In genomic region chr3:117118604-117119003, GRCh38 we compare ENCODE assay signal across 19 cellular contexts.
DNase-seq lines count a peak whose midpoint lies in the region; ATAC-seq and TF ChIP-seq lines count a peak whose summit lies in the region.
"Had no signal": no experiment of that assay in that cellular context is flagged by ENCODE, and none has a peak within 500 bp of the region (broad histone marks: within the 10 kb centered on the region; RNA-seq: fewer than 3 reads in every experiment).

No MANE protein-coding gene starts in this region.

- no peak overlapping the region for H3K27ac Mint-ChIP-seq in activated T-cell treated with anti-CD3 and anti-CD28 coated beads, Interleukin-2, amount 50 U/mL, for 72 hours
- H3K27ac Mint-ChIP-seq in T-helper 17 cell = no peak overlapping the region
- H3K27ac Mint-ChIP-seq in naive thymus-derived CD8-positive, alpha-beta T cell = no peak overlapping the region
- H3K27ac Mint-ChIP-seq: CD8-positive, alpha-beta T cell had no signal

- no peaks in the 10 kb centered on the region for H3K27me3 Mint-ChIP-seq in activated T-cell treated with anti-CD3 and anti-CD28 coated beads, Interleukin-2, amount 50 U/mL, for 72 hours (ENCODE audit: low read depth)
- no peaks in the 10 kb centered on the region for H3K27me3 Mint-ChIP-seq in T-helper 17 cell
- peaks cover 0 to 1% (median 0%) of the 10 kb centered on the region in 5 donors for H3K27me3 Mint-ChIP-seq in naive thymus-derived CD8-positive, alpha-beta T cell

- ATAC-seq in activated T-cell treated with anti-CD3 and anti-CD28 coated beads, Interleukin-2, amount 50 U/mL, for 72 hours (replicated peaks in 1 of 2) = no peak
- ATAC-seq in T-helper 17 cell = no peak
- no peak for ATAC-seq in naive thymus-derived CD8-positive, alpha-beta T cell
- ATAC-seq: CD8-positive, alpha-beta T cell; GM12878 had no signal

- no peaks in the 10 kb centered on the region for H3K4me1 Mint-ChIP-seq in activated T-cell treated with anti-CD3 and anti-CD28 coated beads, Interleukin-2, amount 50 U/mL, for 72 hours (ENCODE audit: low read depth)
- H3K4me1 Mint-ChIP-seq in T-helper 17 cell = no peaks in the 10 kb centered on the region
- no peaks in the 10 kb centered on the region for H3K4me1 Mint-ChIP-seq in naive thymus-derived CD8-positive, alpha-beta T cell

- no peak overlapping the region for H3K4me3 Mint-ChIP-seq in activated T-cell treated with anti-CD3 and anti-CD28 coated beads, Interleukin-2, amount 50 U/mL, for 72 hours
- no peak overlapping the region for H3K4me3 Mint-ChIP-seq in T-helper 17 cell
- H3K4me3 Mint-ChIP-seq in naive thymus-derived CD8-positive, alpha-beta T cell = no peak overlapping the region
- H3K4me3 Mint-ChIP-seq: CD8-positive, alpha-beta T cell had no signal

- POLR2A ChIA-PET in naive thymus-derived CD8-positive, alpha-beta T cell (lab: Charles Lee) = no interaction called here

- H3K4me3 ChIP-seq in adipocyte (ENCODE audit: low read length) = no peak overlapping the region
- no peak overlapping the region for H3K4me3 ChIP-seq in foreskin fibroblast (ENCODE audit: low read depth in 1 of 2, low read length in 2 of 2)
- H3K4me3 ChIP-seq: GM12878 had no signal

- H3K36me3 ChIP-seq in adipocyte (ENCODE audit: control insufficient read depth, insufficient read depth, low read length, severe bottlenecking) = no peaks in the 10 kb centered on the region

- no peak for TF ChIP-seq CTCF in foreskin fibroblast (IDR thresholded peaks at IDR 0.05; ENCODE audit: low read depth, low read length)

- no peaks in the 10 kb centered on the region for H3K27me3 ChIP-seq in adipocyte (replicated peaks; ENCODE audit: control insufficient read depth, insufficient read depth, low read length)

- peak; percentile 56 for DNase-seq in EH (ENCODE audit: low read depth)
- peak; percentile 60 for DNase-seq in NCI-H1694 (lab: John Stamatoyannopoulos, UW)
- DNase-seq in adipocyte (ENCODE audit: low read depth) = peak; percentile 60
- peak; percentile 28 to 72 for DNase-seq in foreskin fibroblast
- no peak for DNase-seq in activated T-cell treated with anti-CD3 and anti-CD28 coated beads, Interleukin-2, amount 50 U/mL, for 72 hours
- no peak for DNase-seq in COLO668 (lab: John Stamatoyannopoulos, UW; ENCODE audit: unreplicated experiment)
- no peak for DNase-seq in T-helper 17 cell
- DNase-seq in naive thymus-derived CD8-positive, alpha-beta T cell = no peak
- DNase-seq: AML-193; C1 segment of cervical spinal cord; Calu3; CD8-positive, alpha-beta T cell; DMS53; Karpas-422; NCI-H187; NCI-H69; NK-92 treated with Interleukin-12 subunit alpha and Interleukin-12 subunit beta, amount 100 ng/mL, for 24 hours; SIG-M5 had no signal

- H3K4me1 ChIP-seq in adipocyte (ENCODE audit: control insufficient read depth, insufficient read depth, low read length) = peaks cover 9% of the 10 kb centered on the region

- no peaks in the 10 kb centered on the region for H3K9me3 ChIP-seq in adipocyte (ENCODE audit: control insufficient read depth, low read length)
- H3K9me3 ChIP-seq in T-helper 17 cell (ENCODE audit: control insufficient read depth, low read length, poor library complexity, severe bottlenecking) = no peaks in the 10 kb centered on the region

- H3K36me3 Mint-ChIP-seq in activated T-cell treated with anti-CD3 and anti-CD28 coated beads, Interleukin-2, amount 50 U/mL, for 72 hours (ENCODE audit: insufficient read depth in 2 of 2) = no peaks in the 10 kb centered on the region
- H3K36me3 Mint-ChIP-seq in T-helper 17 cell (ENCODE audit: low read depth) = no peaks in the 10 kb centered on the region
- no peaks in the 10 kb centered on the region for H3K36me3 Mint-ChIP-seq in naive thymus-derived CD8-positive, alpha-beta T cell
- H3K36me3 Mint-ChIP-seq: CD8-positive, alpha-beta T cell had no signal

- H3K9me3 Mint-ChIP-seq in activated T-cell treated with anti-CD3 and anti-CD28 coated beads, Interleukin-2, amount 50 U/mL, for 72 hours = peaks cover 0 to 5% of the 10 kb centered on the region in 2 donors
- peaks cover 0 to 3% (median 0%) of the 10 kb centered on the region in 9 donors for H3K9me3 Mint-ChIP-seq in naive thymus-derived CD8-positive, alpha-beta T cell

- no peak overlapping the region for H3K9ac ChIP-seq in adipocyte (ENCODE audit: low read length)

Comparison
In these comparisons a context has a peak if more than half of its experiments do, and no peak if none do; other contexts are left out.
1. DNase-seq: peak in EH (single experiment), NCI-H1694 (single experiment), adipocyte (single experiment) and foreskin fibroblast (2 of 2); none in activated T-cell treated with anti-CD3 and anti-CD28 coated beads, Interleukin-2, amount 50 U/mL, for 72 hours (0 of 2), COLO668 (single experiment), T-helper 17 cell (0 of 3) and naive thymus-derived CD8-positive, alpha-beta T cell (0 of 10).